8 cellular contexts compared by ENCODE assay signal in the genomic region with DNA sequence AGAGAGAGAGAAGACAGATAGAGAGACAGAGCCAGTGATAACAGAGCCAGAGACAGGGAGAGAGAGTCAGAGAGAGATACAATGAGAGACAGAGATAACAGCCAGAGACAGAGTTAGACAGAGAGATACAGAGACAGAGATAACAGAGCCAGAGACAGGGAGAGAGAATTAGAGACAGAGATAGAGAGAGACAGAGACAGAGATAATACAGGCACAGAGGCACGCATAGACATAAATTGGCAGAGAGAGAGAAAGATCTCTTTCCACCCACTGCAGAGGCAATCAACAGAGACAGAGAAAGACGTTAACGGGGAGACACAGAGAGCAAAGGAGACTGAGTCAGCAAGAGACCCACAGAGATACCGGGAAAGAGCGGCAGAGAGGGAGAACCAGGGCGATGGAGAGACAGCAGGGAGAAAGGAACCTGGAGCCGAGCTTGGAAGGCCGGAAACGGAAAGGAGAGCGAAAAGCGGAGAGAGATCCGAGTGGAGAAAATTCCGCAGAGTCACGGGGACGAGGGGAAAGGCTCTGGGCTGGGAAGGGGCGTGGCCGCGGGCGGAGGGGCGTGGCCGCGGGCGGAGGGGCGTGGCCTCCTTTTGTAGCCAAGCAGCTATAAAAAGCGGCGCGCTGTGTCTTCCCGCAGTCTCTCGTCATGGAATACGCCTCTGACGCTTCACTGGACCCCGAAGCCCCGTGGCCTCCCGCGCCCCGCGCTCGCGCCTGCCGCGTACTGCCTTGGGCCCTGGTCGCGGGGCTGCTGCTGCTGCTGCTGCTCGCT. TPM values are rescaled to one million over a fixed set of nuclear protein-coding genes. Genes with fewer than 3 reads are reported as not detected.
DNase-seq lines count a peak whose midpoint lies in the region; ATAC-seq and TF ChIP-seq lines count a peak whose summit lies in the region.

A gene with protein sequence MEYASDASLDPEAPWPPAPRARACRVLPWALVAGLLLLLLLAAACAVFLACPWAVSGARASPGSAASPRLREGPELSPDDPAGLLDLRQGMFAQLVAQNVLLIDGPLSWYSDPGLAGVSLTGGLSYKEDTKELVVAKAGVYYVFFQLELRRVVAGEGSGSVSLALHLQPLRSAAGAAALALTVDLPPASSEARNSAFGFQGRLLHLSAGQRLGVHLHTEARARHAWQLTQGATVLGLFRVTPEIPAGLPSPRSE (plus strand): TSS at position 642 of the 778 bp plus-strand sequence. CDS start 11 bp downstream, at position 653.

- peak within 1 kb of the TSS; percentile 92 for H3K4me3 ChIP-seq in AG10803 (ENCODE audit: low read length)

- in situ Hi-C loops in KBM-7 (cut with MboI; ENCODE audit: low pct_unique_long_range_greater_than_20kb, low sequenced_read_pairs), result no loop called here

- peak within 1 kb of the TSS; percentile 67 to 70 for H3K27ac Mint-ChIP-seq in activated naive CD4-positive, alpha-beta T cell treated with anti-CD3 and anti-CD28 coated beads, Interleukin-2, amount 50 U/mL, for 72 hours

- TF ChIP-seq CTCF in AG10803 (conservative IDR thresholded peaks at IDR 0.05; ENCODE audit: low read length) (no peak), omental fat pad (IDR thresholded peaks at IDR 0.05) (no peak)

- DNase-seq in AG10803 (ENCODE audit: low read depth) (peak; percentile 80), GM19238 (ENCODE audit: insufficient read length, low spot score) (peak; percentile 67), KBM-7 (peak; percentile 89), SKM-1 (lab: John Stamatoyannopoulos, UW; ENCODE audit: unreplicated experiment) (peak; percentile 66), glomerular visceral epithelial cell (ENCODE audit: extremely low spot score) (peak; percentile 96), omental fat pad (ENCODE audit: low spot score) (peak; percentile 93)
- peak; percentile 84 to 86 for DNase-seq in activated naive CD4-positive, alpha-beta T cell treated with anti-CD3 and anti-CD28 coated beads, Interleukin-2, amount 50 U/mL, for 72 hours (ENCODE audit: low spot score in 2 of 2)

- H3K9me3 Mint-ChIP-seq in activated naive CD4-positive, alpha-beta T cell treated with anti-CD3 and anti-CD28 coated beads, Interleukin-2, amount 50 U/mL, for 72 hours, result no peaks in the 10 kb centered on the region

- peak; percentile 75 to 79 for ATAC-seq in activated naive CD4-positive, alpha-beta T cell treated with anti-CD3 and anti-CD28 coated beads, Interleukin-2, amount 50 U/mL, for 72 hours
- ATAC-seq in omental fat pad (ENCODE audit: low FRiP score), result peak; percentile 90

- H3K27ac ChIP-seq in temporal lobe (ENCODE audit: low read depth, low read length), result peak within 1 kb of the TSS; percentile 72

- peaks cover 0 to 6% of the 10 kb centered on the region in 2 donors for H3K36me3 Mint-ChIP-seq in activated naive CD4-positive, alpha-beta T cell treated with anti-CD3 and anti-CD28 coated beads, Interleukin-2, amount 50 U/mL, for 72 hours

RNA-seq across cellular contexts. Expression of the gene that starts here (rescaled TPM):
- 1 to 10 TPM in 1 of 2 donors, under 1 TPM in 1; 0.43 to 3.4 TPM for total RNA-seq in activated naive CD4-positive, alpha-beta T cell treated with anti-CD3 and anti-CD28 coated beads, Interleukin-2, amount 50 U/mL, for 72 hours
- total RNA-seq in omental fat pad (1 to 10 TPM in 3 of 4 donors, under 1 TPM in 1; 0.94 to 4.2 (median 1.4) TPM), temporal lobe (1.5 TPM)

Comparison
In these comparisons a context has a peak if more than half of its experiments do, and no peak if none do; other contexts are left out.
1. Peak in every context shown above with its lines: DNase-seq, ATAC-seq, H3K4me3 ChIP-seq and H3K27ac ChIP-seq.